ENCODE assay signal across 17 cellular contexts in genomic region chr9:115254217-115254616, GRCh38.
"Had no signal": no experiment of that assay in that cellular context is flagged by ENCODE, and none has a peak within 500 bp of the region (broad histone marks: within the 10 kb centered on the region; RNA-seq: fewer than 3 reads in every experiment).

No MANE protein-coding gene starts in this region.

- H3K27me3 ChIP-seq: adrenal gland, gastrocnemius medialis, heart left ventricle, thyroid gland had no signal

- DNase-seq: activated CD4-positive, alpha-beta T cell treated with anti-CD3 and anti-CD28 coated beads for 1 hour; activated CD4-positive, alpha-beta T cell treated with anti-CD3 and anti-CD28 coated beads, Interleukin-2, amount 50 U/mL, for 4 hours; activated gamma-delta T cell treated with Interleukin-2 at 50 U/mL for 16 hours; adrenal gland; effector CD4-positive, alpha-beta T cell; gastrocnemius medialis; retina; stimulated activated CD4-positive, alpha-beta T cell treated with anti-CD3 and anti-CD28 coated beads, Interleukin-12 subunit alpha, Interleukin-12 subunit beta, amount 100 ng/mL, for 4 hours; stimulated activated CD4-positive, alpha-beta T cell treated with anti-CD3 and anti-CD28 coated beads, Interleukin-1b, Interleukin-23, amount 100 ng/mL, for 48 hours; stimulated activated naive CD4-positive, alpha-beta T cell treated with Interleukin-2 at 50 U/mL for 16 hours; thyroid gland had no signal

- H3K9me3 ChIP-seq: adrenal gland, gastrocnemius medialis, thyroid gland had no signal

- H3K4me3 Mint-ChIP-seq: activated T-helper 1 cell treated with anti-CD3 and anti-CD28 coated beads, Interleukin-12 subunit alpha, Interleukin-12 subunit beta, Interleukin-2, Interleukin-4 antibody, amounts not matched to agents 30 ng/mL and 10 ng/mL and 1 ng/mL, durations not matched to agents 14 hours and 24 hours and 36 hours; natural killer cell treated with Interleukin-12 subunit alpha and Interleukin-12 subunit beta and Interleukin-15 and Interleukin-18, amount 100 ng/mL, for 72 hours; T-helper 1 cell treated with Interleukin-12 subunit alpha and Interleukin-12 subunit beta and Interleukin-4 antibody, amounts not matched to agents 30 μg/mL and 1 μg/mL, for 36 hours had no signal

- H3K4me3 ChIP-seq: adrenal gland, gastrocnemius medialis, thyroid gland had no signal

- H3K27ac ChIP-seq: adrenal gland, gastrocnemius medialis, heart left ventricle, thyroid gland had no signal

- H3K36me3 Mint-ChIP-seq: activated naive CD4-positive, alpha-beta T cell treated with anti-CD3 and anti-CD28 coated beads, Interleukin-2, amount 50 U/mL, for 72 hours; natural killer cell treated with Interleukin-12 subunit alpha and Interleukin-12 subunit beta and Interleukin-15 and Interleukin-18, amount 100 ng/mL, for 72 hours had no signal

- ATAC-seq: activated naive CD4-positive, alpha-beta T cell treated with anti-CD3 and anti-CD28 coated beads, Interleukin-2, amount 50 U/mL, for 72 hours; gastrocnemius medialis; natural killer cell treated with Interleukin-12 subunit alpha and Interleukin-12 subunit beta and Interleukin-15 and Interleukin-18, amount 100 ng/mL, for 72 hours had no signal

- H3K36me3 ChIP-seq: adrenal gland, gastrocnemius medialis, heart left ventricle, thyroid gland had no signal

- H3K27ac Mint-ChIP-seq: activated naive CD4-positive, alpha-beta T cell treated with anti-CD3 and anti-CD28 coated beads, Interleukin-2, amount 50 U/mL, for 72 hours; activated T-helper 1 cell treated with anti-CD3 and anti-CD28 coated beads, Interleukin-12 subunit alpha, Interleukin-12 subunit beta, Interleukin-2, Interleukin-4 antibody, amounts not matched to agents 30 ng/mL and 10 ng/mL and 1 ng/mL, durations not matched to agents 14 hours and 24 hours and 36 hours; natural killer cell treated with Interleukin-12 subunit alpha and Interleukin-12 subunit beta and Interleukin-15 and Interleukin-18, amount 100 ng/mL, for 72 hours; T-helper 1 cell treated with Interleukin-12 subunit alpha and Interleukin-12 subunit beta and Interleukin-4 antibody, amounts not matched to agents 30 μg/mL and 1 μg/mL, for 36 hours had no signal

- FAIRE-seq: bronchial epithelial cell had no signal

- H3K9me3 Mint-ChIP-seq: activated T-helper 1 cell treated with anti-CD3 and anti-CD28 coated beads, Interleukin-12 subunit alpha, Interleukin-12 subunit beta, Interleukin-2, Interleukin-4 antibody, amounts not matched to agents 30 ng/mL and 10 ng/mL and 1 ng/mL, durations not matched to agents 14 hours and 24 hours and 36 hours; T-helper 1 cell treated with Interleukin-12 subunit alpha and Interleukin-12 subunit beta and Interleukin-4 antibody, amounts not matched to agents 30 μg/mL and 1 μg/mL, for 36 hours had no signal
